Comparison of ENCODE assay signal across 12 cellular contexts in genomic region chr7:1055491-1056005, GRCh38. TPM values are rescaled to one million over a fixed set of nuclear protein-coding genes. Genes with fewer than 3 reads are reported as not detected.
DNase-seq lines count a peak whose midpoint lies in the region; ATAC-seq and TF ChIP-seq lines count a peak whose summit lies in the region.
"Had no signal": no experiment of that assay in that cellular context is flagged by ENCODE, and none has a peak within 500 bp of the region (broad histone marks: within the 10 kb centered on the region; RNA-seq: fewer than 3 reads in every experiment).

No MANE protein-coding gene starts in this region.

- POLR2A ChIA-PET in activated CD4-positive, alpha-beta T cell treated with anti-CD3 and anti-CD28 coated beads for 36 hours (lab: Charles Lee), result no interaction called here

- H3K9me3 Mint-ChIP-seq in activated CD4-positive, alpha-beta T cell treated with anti-CD3 and anti-CD28 coated beads for 36 hours (ENCODE audit: low read depth), result no peaks in the 10 kb centered on the region
- H3K9me3 Mint-ChIP-seq in activated T-helper 1 cell treated with anti-CD3 and anti-CD28 coated beads, Interleukin-12 subunit alpha, Interleukin-12 subunit beta, Interleukin-2, Interleukin-4 antibody, amounts not matched to agents 30 ng/mL and 10 ng/mL and 1 ng/mL, durations not matched to agents 14 hours and 24 hours and 36 hours, result no peaks in the 10 kb centered on the region
- H3K9me3 Mint-ChIP-seq: activated naive CD4-positive, alpha-beta T cell treated with anti-CD3 and anti-CD28 coated beads, Interleukin-2, amount 50 U/mL, for 72 hours; nephron progenitor cell had no signal

- H3K4me3 ChIP-seq in right cardiac atrium (ENCODE audit: low read length), result peak overlapping the region; percentile 11
- peak overlapping the region; percentile 23 for H3K4me3 ChIP-seq in thoracic aorta
- H3K4me3 ChIP-seq: GM23248 had no signal

- no peaks in the 10 kb centered on the region for H3K36me3 Mint-ChIP-seq in activated CD4-positive, alpha-beta T cell treated with anti-CD3 and anti-CD28 coated beads for 36 hours (ENCODE audit: low read depth)
- H3K36me3 Mint-ChIP-seq in activated T-helper 1 cell treated with anti-CD3 and anti-CD28 coated beads, Interleukin-12 subunit alpha, Interleukin-12 subunit beta, Interleukin-2, Interleukin-4 antibody, amounts not matched to agents 30 ng/mL and 10 ng/mL and 1 ng/mL, durations not matched to agents 14 hours and 24 hours and 36 hours (ENCODE audit: low read depth), result no peaks in the 10 kb centered on the region
- H3K36me3 Mint-ChIP-seq: activated naive CD4-positive, alpha-beta T cell treated with anti-CD3 and anti-CD28 coated beads, Interleukin-2, amount 50 U/mL, for 72 hours had no signal

- H3K27me3 Mint-ChIP-seq in activated CD4-positive, alpha-beta T cell treated with anti-CD3 and anti-CD28 coated beads for 36 hours, result no peaks in the 10 kb centered on the region
- no peaks in the 10 kb centered on the region for H3K27me3 Mint-ChIP-seq in activated T-helper 1 cell treated with anti-CD3 and anti-CD28 coated beads, Interleukin-12 subunit alpha, Interleukin-12 subunit beta, Interleukin-2, Interleukin-4 antibody, amounts not matched to agents 30 ng/mL and 10 ng/mL and 1 ng/mL, durations not matched to agents 14 hours and 24 hours and 36 hours (ENCODE audit: insufficient read depth)

- ATAC-seq in activated CD4-positive, alpha-beta T cell treated with anti-CD3 and anti-CD28 coated beads for 36 hours, result no peak
- ATAC-seq in right cardiac atrium (no peak), thoracic aorta (ENCODE audit: insufficient number of reproducible peaks, low FRiP score, low read depth) (no peak), GM21526 (IDR thresholded peaks at IDR 0.05; ENCODE audit: low FRiP score, unreplicated experiment) (no peak)
- ATAC-seq: PC-3 had no signal

- no peaks in the 10 kb centered on the region for H3K36me3 ChIP-seq in thoracic aorta

- H3K9me3 ChIP-seq in right cardiac atrium (ENCODE audit: control insufficient read depth, low read length) (no peaks in the 10 kb centered on the region), thoracic aorta (no peaks in the 10 kb centered on the region)

- H3K4me1 Mint-ChIP-seq in activated CD4-positive, alpha-beta T cell treated with anti-CD3 and anti-CD28 coated beads for 36 hours, result peaks cover 29% of the 10 kb centered on the region
- peaks cover 8% of the 10 kb centered on the region for H3K4me1 Mint-ChIP-seq in activated T-helper 1 cell treated with anti-CD3 and anti-CD28 coated beads, Interleukin-12 subunit alpha, Interleukin-12 subunit beta, Interleukin-2, Interleukin-4 antibody, amounts not matched to agents 30 ng/mL and 10 ng/mL and 1 ng/mL, durations not matched to agents 14 hours and 24 hours and 36 hours (ENCODE audit: low read depth)

- DNase-seq in activated CD4-positive, alpha-beta T cell treated with anti-CD3 and anti-CD28 coated beads for 36 hours, result no peak
- DNase-seq in activated CD4-positive, alpha-beta T cell treated with anti-CD3 and anti-CD28 coated beads for 1 hour, result no peak
- no peak for DNase-seq in activated T-helper 1 cell treated with anti-CD3 and anti-CD28 coated beads, Interleukin-12 subunit alpha, Interleukin-12 subunit beta, Interleukin-2, Interleukin-4 antibody, amounts not matched to agents 30 ng/mL and 10 ng/mL and 1 ng/mL, durations not matched to agents 14 hours and 24 hours and 36 hours (ENCODE audit: low spot score)
- DNase-seq in right cardiac atrium, result peak in 1 of 3 donors; percentile 57
- DNase-seq in thoracic aorta (ENCODE audit: low spot score), result no peak
- no peak for DNase-seq in islet precursor cell
- no peak for DNase-seq in MV-4-11 (lab: John Stamatoyannopoulos, UW)
- DNase-seq: GM23248, PC-3 had no signal

- peaks cover 19% of the 10 kb centered on the region for H3K4me1 ChIP-seq in right cardiac atrium (ENCODE audit: control insufficient read depth, insufficient read depth, low read length)
- peaks cover 4 to 26% of the 10 kb centered on the region in 2 donors for H3K4me1 ChIP-seq in thoracic aorta (ENCODE audit: control insufficient read depth in 1 of 2, low read depth in 2 of 2)

- WGBS in right cardiac atrium, result 31% methylated on average over 18 of the region's 18 CpGs

- H3K27ac Mint-ChIP-seq in activated CD4-positive, alpha-beta T cell treated with anti-CD3 and anti-CD28 coated beads for 36 hours, result peak overlapping the region; percentile 47
- no peak overlapping the region for H3K27ac Mint-ChIP-seq in activated T-helper 1 cell treated with anti-CD3 and anti-CD28 coated beads, Interleukin-12 subunit alpha, Interleukin-12 subunit beta, Interleukin-2, Interleukin-4 antibody, amounts not matched to agents 30 ng/mL and 10 ng/mL and 1 ng/mL, durations not matched to agents 14 hours and 24 hours and 36 hours

- peak overlapping the region; percentile 55 for H3K4me3 Mint-ChIP-seq in activated CD4-positive, alpha-beta T cell treated with anti-CD3 and anti-CD28 coated beads for 36 hours
- H3K4me3 Mint-ChIP-seq in activated T-helper 1 cell treated with anti-CD3 and anti-CD28 coated beads, Interleukin-12 subunit alpha, Interleukin-12 subunit beta, Interleukin-2, Interleukin-4 antibody, amounts not matched to agents 30 ng/mL and 10 ng/mL and 1 ng/mL, durations not matched to agents 14 hours and 24 hours and 36 hours, result peak overlapping the region; percentile 77
- H3K4me3 Mint-ChIP-seq: nephron progenitor cell had no signal

- CTCF ChIA-PET in activated CD4-positive, alpha-beta T cell treated with anti-CD3 and anti-CD28 coated beads for 36 hours (lab: Charles Lee), result interaction anchor here (1.6 kb wide), 2 partner anchors 8 to 62 kb away, joined by 6 to 8 read pairs; no protein-coding TSS in a partner anchor

- H3K27ac ChIP-seq in right cardiac atrium (ENCODE audit: low read length) (peak overlapping the region; percentile 49), thoracic aorta (no peak overlapping the region)
- H3K27ac ChIP-seq: GM23248 had no signal

- no peak for TF ChIP-seq CTCF in thoracic aorta (IDR thresholded peaks at IDR 0.05)

- intact Hi-C loops in activated CD4-positive, alpha-beta T cell treated with anti-CD3 and anti-CD28 coated beads for 36 hours (cut with DNase I, micrococcal nuclease), result no loop called here
- intact Hi-C loops in activated T-helper 1 cell treated with anti-CD3 and anti-CD28 coated beads, Interleukin-12 subunit alpha, Interleukin-12 subunit beta, Interleukin-2, Interleukin-4 antibody, amounts not matched to agents 30 ng/mL and 10 ng/mL and 1 ng/mL, durations not matched to agents 14 hours and 24 hours and 36 hours (cut with micrococcal nuclease), result no loop called here
- intact Hi-C loops in right cardiac atrium (cut with DNase I), result no loop called here

- no peaks in the 10 kb centered on the region for H3K27me3 ChIP-seq in right cardiac atrium (ENCODE audit: control insufficient read depth, insufficient read depth)
- no peaks in the 10 kb centered on the region for H3K27me3 ChIP-seq in thoracic aorta (replicated peaks; ENCODE audit: insufficient read depth)

RNA-seq across cellular contexts. Expression of gene GPR146, which starts 11.2 kb away (rescaled TPM):
- total RNA-seq in activated CD4-positive, alpha-beta T cell treated with anti-CD3 and anti-CD28 coated beads for 36 hours, result 1 to 10 TPM; 4.7 to 5.6 TPM
- total RNA-seq in activated T-helper 1 cell treated with anti-CD3 and anti-CD28 coated beads, Interleukin-12 subunit alpha, Interleukin-12 subunit beta, Interleukin-2, Interleukin-4 antibody, amounts not matched to agents 30 ng/mL and 10 ng/mL and 1 ng/mL, durations not matched to agents 14 hours and 24 hours and 36 hours, result 2.2 and 2.8 TPM in 2 replicates
- 10 to 100 TPM in 2 of 4 donors, 1 to 10 TPM in 2; 4.2 to 19.7 (median 14.1) TPM for total RNA-seq in right cardiac atrium
- 17.3 TPM for polyA plus RNA-seq in right cardiac atrium
- total RNA-seq in thoracic aorta, result 10 to 100 TPM in 1 of 2 donors, 1 to 10 TPM in 1; 9.0 to 20.3 TPM

RNA-seq across cellular contexts. Expression of gene GPER1, which starts 32.4 kb away (rescaled TPM):
- not detected for total RNA-seq in activated CD4-positive, alpha-beta T cell treated with anti-CD3 and anti-CD28 coated beads for 36 hours
- total RNA-seq in activated T-helper 1 cell treated with anti-CD3 and anti-CD28 coated beads, Interleukin-12 subunit alpha, Interleukin-12 subunit beta, Interleukin-2, Interleukin-4 antibody, amounts not matched to agents 30 ng/mL and 10 ng/mL and 1 ng/mL, durations not matched to agents 14 hours and 24 hours and 36 hours, result not detected in 2 replicates
- total RNA-seq in right cardiac atrium (1 to 10 TPM; 3.0 to 6.7 (median 4.5) TPM), thoracic aorta (1 to 10 TPM; 3.9 to 5.3 TPM)
- 3.6 TPM for polyA plus RNA-seq in right cardiac atrium
- total RNA-seq: activated naive CD4-positive, alpha-beta T cell treated with anti-CD3 and anti-CD28 coated beads, Interleukin-2, amount 50 U/mL, for 72 hours had no signal
